Comparison of ENCODE assay signal across 1 cellular context in genomic region chr17:17710728-17711541, GRCh38.
TF ChIP-seq lines count a peak whose summit lies in the region.

No MANE protein-coding gene starts in this region.

TF ChIP-seq in A549, 52 proteins besides CTCF, POLR2A, EP300 and RAD21 (continued from another document):
- no peak for TF ChIP-seq PBX3 (IDR thresholded peaks at IDR 0.05)
- no peak for TF ChIP-seq E2F6 (IDR thresholded peaks at IDR 0.05; ENCODE audit: borderline replicate concordance, low read depth)
- TF ChIP-seq SREBF2 (IDR thresholded peaks at IDR 0.05), result no peak
- TF ChIP-seq NFE2L2 (conservative IDR thresholded peaks at IDR 0.05; ENCODE audit: low read length), result no peak
- peak in 1 of 2 experiments; percentile 92; a peak in 3 of 5 replicates for TF ChIP-seq JUN (IDR thresholded peaks at IDR 0.05)
- TF ChIP-seq CBX2 (IDR thresholded peaks at IDR 0.05; ENCODE audit: borderline replicate concordance, low read depth), result no peak
- 0 out of 2 replicates have a peak, but pooled peaks have one; percentile 45 for TF ChIP-seq ZNF302 (CRISPR knock-in tag; IDR thresholded peaks at IDR 0.05)
- TF ChIP-seq ESRRA (IDR thresholded peaks at IDR 0.05; ENCODE audit: borderline replicate concordance, low read length), result no peak
- TF ChIP-seq CBX8 (IDR thresholded peaks at IDR 0.05), result no peak
- peak; percentile 97 for TF ChIP-seq KDM1A (IDR thresholded peaks at IDR 0.05; ENCODE audit: low read depth)
- no peak for TF ChIP-seq HES2 (IDR thresholded peaks at IDR 0.05)
- peak; percentile 95 for TF ChIP-seq FOSL2 (IDR thresholded peaks at IDR 0.05)
- TF ChIP-seq FOSL2 (CRISPR knock-in tag; IDR thresholded peaks at IDR 0.05), result peak; percentile 98
- no peak; the same call in none of the 2 replicates for TF ChIP-seq MAX (IDR thresholded peaks at IDR 0.05)
- peak; percentile 99 for TF ChIP-seq ZFP36 (IDR thresholded peaks at IDR 0.05; ENCODE audit: borderline replicate concordance, partially characterized antibody)
- TF ChIP-seq TFCP2L1 (CRISPR knock-in tag; IDR thresholded peaks at IDR 0.05), result 0 out of 2 replicates have a peak, but pooled peaks have one; percentile 15
- no peak for TF ChIP-seq REST (IDR thresholded peaks at IDR 0.05)
- TF ChIP-seq MYC (IDR thresholded peaks at IDR 0.05; ENCODE audit: borderline replicate concordance, low read length), result 0 out of 2 replicates have a peak, but pooled peaks have one; percentile 20
- 0 out of 2 replicates have a peak, but pooled peaks have one; percentile 62 for TF ChIP-seq MAZ (IDR thresholded peaks at IDR 0.05; ENCODE audit: borderline replicate concordance, low read depth, low read length)
- TF ChIP-seq POLR2AphosphoS2 (conservative IDR thresholded peaks at IDR 0.05; ENCODE audit: low read length), result peak; percentile 59; the same call in 1 of the 2 replicates
- peak; percentile 76 for TF ChIP-seq JUNB (IDR thresholded peaks at IDR 0.05)
- no peak for TF ChIP-seq RCOR1 (IDR thresholded peaks at IDR 0.05; ENCODE audit: low read depth, low read length)
- TF ChIP-seq HOXB5 (CRISPR knock-in tag; IDR thresholded peaks at IDR 0.05), result peak; percentile 96
- no peak for TF ChIP-seq TP53 (CRISPR knock-in tag; IDR thresholded peaks at IDR 0.05)
- TF ChIP-seq FOXS1 (CRISPR knock-in tag; IDR thresholded peaks at IDR 0.05), result no peak
- TF ChIP-seq CHD4 (IDR thresholded peaks at IDR 0.05; ENCODE audit: borderline replicate concordance), result no peak
- no peak for TF ChIP-seq USF2 (IDR thresholded peaks at IDR 0.05)
- TF ChIP-seq SMC3 (IDR thresholded peaks at IDR 0.05), result peak; percentile 34; the same call in 1 of the 3 replicates
- TF ChIP-seq HOXA7 (CRISPR knock-in tag; IDR thresholded peaks at IDR 0.05), result 0 out of 2 replicates have a peak, but pooled peaks have one; percentile 53
- no peak; the same call in 1 of the 2 replicates for TF ChIP-seq FOSB (CRISPR knock-in tag; IDR thresholded peaks at IDR 0.05)
- no peak for TF ChIP-seq NPAS2 (CRISPR knock-in tag; IDR thresholded peaks at IDR 0.05; ENCODE audit: borderline replicate concordance)
- no peak for TF ChIP-seq KDM5A (IDR thresholded peaks at IDR 0.05)
